ENCODE assay signal across 10 cellular contexts in the genomic region with DNA sequence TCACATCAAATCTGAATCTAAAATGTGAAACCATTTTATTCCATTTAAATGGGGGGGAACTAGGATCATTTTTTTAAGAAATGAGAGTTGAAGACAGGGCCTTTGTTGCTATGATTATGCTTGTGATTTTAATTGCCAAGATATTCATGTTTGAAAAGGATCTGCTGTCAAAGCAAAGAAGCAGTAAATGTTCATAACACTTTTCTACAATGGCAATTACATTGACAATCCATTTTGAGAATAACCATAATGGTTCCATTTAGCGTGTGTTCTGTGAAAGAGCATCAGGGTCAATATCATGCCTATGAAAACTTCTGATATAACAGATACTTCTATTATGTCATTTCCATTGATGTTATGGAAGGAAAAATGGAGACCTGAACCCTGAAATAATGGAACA.
"Had no signal": no experiment of that assay in that cellular context is flagged by ENCODE, and none has a peak within 500 bp of the region (broad histone marks: within the 10 kb centered on the region; RNA-seq: fewer than 3 reads in every experiment).

No MANE protein-coding gene starts in this region.

- ATAC-seq: activated CD4-positive, alpha-beta T cell treated with anti-CD3 and anti-CD28 coated beads for 36 hours; activated CD4-positive, CD25-positive, alpha-beta regulatory T cell treated with anti-CD3 and anti-CD28 coated beads, Interleukin-2, amount 50 U/mL, for 24 hours; activated CD8-positive, alpha-beta memory T cell treated with anti-CD3 and anti-CD28 coated beads, Interleukin-2, amount 10 ng/mL, durations not matched to agents 7 days and 5 days; activated CD8-positive, alpha-beta T cell treated with anti-CD3 and anti-CD28 coated beads for 36 hours; activated CD8-positive, alpha-beta T cell treated with anti-CD3 and anti-CD28 coated beads, Interleukin-2, amount 10 ng/mL, durations not matched to agents 7 days and 5 days; T-cell; T-helper 17 cell; WTC11 had no signal

- H3K36me3 ChIP-seq: WERI-Rb-1 had no signal

- H3K27ac ChIP-seq: VCaP, WERI-Rb-1 had no signal
